8 cellular contexts compared by ENCODE assay signal in the genomic region with DNA sequence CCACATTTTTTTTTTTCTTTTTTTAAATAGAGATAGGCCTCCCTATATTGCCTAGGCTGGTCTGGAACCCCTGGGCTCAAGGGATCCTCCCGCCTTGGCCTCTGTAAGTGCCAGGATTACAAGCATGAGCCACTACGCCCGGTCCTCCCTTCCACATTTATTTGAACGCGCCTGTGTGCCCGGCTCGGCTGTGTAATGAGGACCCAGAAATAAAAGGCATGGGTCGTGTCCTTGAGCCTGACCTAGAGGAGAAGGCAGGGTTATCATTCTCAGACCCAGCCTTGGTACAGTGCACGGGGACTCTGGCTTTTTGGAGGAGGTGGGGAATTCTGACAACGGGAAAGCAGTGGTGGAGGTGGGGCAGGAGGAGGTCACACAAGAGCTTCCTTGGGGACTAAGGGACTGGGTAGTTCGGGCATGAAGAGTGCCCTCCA. TPM values are rescaled to one million over a fixed set of nuclear protein-coding genes. Genes with fewer than 3 reads are reported as not detected.
A peak's percentile ranks its signal among the peaks of the same experiment; 100 is the strongest.
DNase-seq lines count a peak whose midpoint lies in the region; ATAC-seq, FAIRE-seq and TF ChIP-seq lines count a peak whose summit lies in the region.

No MANE protein-coding gene starts in this region.

- WGBS in right cardiac atrium: 2% methylated on average over 11 of the region's 11 CpGs
- WGBS in psoas muscle, 3 donors: 2 to 6% (median 4%) methylated on average over 11 of the region's 11 CpGs
- 1% methylated on average over 11 of the region's 11 CpGs for WGBS in prostate gland

- no peak for TF ChIP-seq CTCF in RWPE2 (IDR thresholded peaks at IDR 0.05; ENCODE audit: poor library complexity, severe bottlenecking)
- TF ChIP-seq CTCF in psoas muscle (IDR thresholded peaks at IDR 0.05): no peak
- TF ChIP-seq CTCF in prostate gland (IDR thresholded peaks at IDR 0.05): no peak

- peak overlapping the region; percentile 84 for H3K4me3 ChIP-seq in right cardiac atrium (ENCODE audit: low read length)
- H3K4me3 ChIP-seq in RWPE2 (ENCODE audit: severe bottlenecking): peak overlapping the region; percentile 65
- H3K4me3 ChIP-seq in psoas muscle: peak overlapping the region; percentile 76
- peak overlapping the region in 1 of 2 donors; percentile 45 for H3K4me3 ChIP-seq in prostate gland

- H3K27me3 ChIP-seq in right cardiac atrium (ENCODE audit: control insufficient read depth, insufficient read depth) (no peaks in the 10 kb centered on the region), RWPE2 (ENCODE audit: insufficient read depth, poor library complexity, severe bottlenecking) (no peaks in the 10 kb centered on the region), psoas muscle (ENCODE audit: insufficient read depth in 3 of 3, low read length in 2 of 3) (no peaks in the 10 kb centered on the region), prostate gland (replicated peaks; ENCODE audit: insufficient read depth) (no peaks in the 10 kb centered on the region)

- no peaks in the 10 kb centered on the region for H3K4me1 ChIP-seq in right cardiac atrium (ENCODE audit: control insufficient read depth, insufficient read depth, low read length)
- peaks cover 7% of the 10 kb centered on the region for H3K4me1 ChIP-seq in RWPE2 (ENCODE audit: insufficient read depth, poor library complexity, severe bottlenecking)
- H3K4me1 ChIP-seq in psoas muscle: no peaks in the 10 kb centered on the region
- no peaks in the 10 kb centered on the region for H3K4me1 ChIP-seq in prostate gland (replicated peaks)

- TF ChIP-seq POLR2A in erythroblast (IDR thresholded peaks at IDR 0.05; ENCODE audit: low read length): no peak
- TF ChIP-seq POLR2A in prostate gland (IDR thresholded peaks at IDR 0.05): no peak

- intact Hi-C loops in right cardiac atrium (cut with DNase I): no loop called here
- intact Hi-C loops in left ventricle myocardium superior (cut with micrococcal nuclease): no loop called here
- intact Hi-C loops in psoas muscle (cut with DNase I): no loop called here
- intact Hi-C loops in prostate gland (cut with DNase I): no loop called here

- no peak for ATAC-seq in right cardiac atrium
- ATAC-seq in left ventricle myocardium superior: no peak
- ATAC-seq in RWPE2 (ENCODE audit: low read depth): no peak
- no peak for ATAC-seq in psoas muscle
- ATAC-seq in HG03460 (IDR thresholded peaks at IDR 0.05; ENCODE audit: unreplicated experiment): no peak

- H3K27ac ChIP-seq in right cardiac atrium (ENCODE audit: low read length): no peak overlapping the region
- peak overlapping the region; percentile 57 for H3K27ac ChIP-seq in RWPE2 (ENCODE audit: poor library complexity, severe bottlenecking)
- H3K27ac ChIP-seq in psoas muscle: no peak overlapping the region
- no peak overlapping the region for H3K27ac ChIP-seq in prostate gland

- no peaks in the 10 kb centered on the region for H3K9me3 ChIP-seq in right cardiac atrium (ENCODE audit: control insufficient read depth, low read length)
- no peaks in the 10 kb centered on the region for H3K9me3 ChIP-seq in RWPE2 (ENCODE audit: severe bottlenecking)
- no peaks in the 10 kb centered on the region for H3K9me3 ChIP-seq in psoas muscle
- no peaks in the 10 kb centered on the region for H3K9me3 ChIP-seq in prostate gland

- no peak for FAIRE-seq in GM19239 (lab: Jason Lieb, UNC)

- H3K36me3 ChIP-seq in RWPE2 (ENCODE audit: low read depth): no peaks in the 10 kb centered on the region
- H3K36me3 ChIP-seq in psoas muscle (ENCODE audit: insufficient read depth in 1 of 2, low read depth in 1 of 2): no peaks in the 10 kb centered on the region
- H3K36me3 ChIP-seq in prostate gland: no peaks in the 10 kb centered on the region

- no peak for DNase-seq in right cardiac atrium
- DNase-seq in left ventricle myocardium superior: no peak
- DNase-seq in RWPE2 (ENCODE audit: low spot score): no peak
- peak; percentile 52 to 67 for DNase-seq in erythroblast (lab: John Stamatoyannopoulos, UW)
- DNase-seq in psoas muscle: no peak
- DNase-seq in prostate gland (ENCODE audit: low spot score): no peak
- no peak for DNase-seq in GM19239 (ENCODE audit: insufficient read length, low spot score)

RNA-seq across cellular contexts. Expression of a gene that starts 0.8 kb away (rescaled TPM):
- 1 to 10 TPM in 2 of 4 donors, under 1 TPM in 2; 0.37 to 2.3 (median 1.1) TPM for total RNA-seq in right cardiac atrium
- 0.29 TPM for polyA plus RNA-seq in right cardiac atrium
- total RNA-seq in left ventricle myocardium superior: 0.47 TPM
- total RNA-seq in psoas muscle: 1 to 10 TPM in 1 of 4 donors, under 1 TPM in 3; 0.28 to 1.2 (median 0.43) TPM
- polyA plus RNA-seq in psoas muscle: 1 to 10 TPM in 1 of 3 donors, under 1 TPM in 2; 0.04 to 1.2 (median 0.74) TPM
- 10 to 100 TPM in 1 of 2 donors, 1 to 10 TPM in 1; 2.9 to 10.9 TPM for total RNA-seq in prostate gland

RNA-seq across cellular contexts. Expression of a gene that starts 52.4 kb away (rescaled TPM):
- total RNA-seq in right cardiac atrium (10 to 100 TPM; 15.7 to 35.1 (median 18.9) TPM), left ventricle myocardium superior (25.6 TPM), psoas muscle (100 to 1,000 TPM in 1 of 4 donors, 10 to 100 TPM in 3; 50.8 to 106 (median 63.3) TPM), prostate gland (10 to 100 TPM; 36.6 to 54.0 TPM)
- polyA plus RNA-seq in right cardiac atrium (4.7 TPM), psoas muscle (10 to 100 TPM in 1 of 3 donors, 1 to 10 TPM in 2; 7.2 to 27.9 (median 9.1) TPM)

Comparison
In these comparisons a context has a peak if more than half of its experiments do, and no peak if none do; other contexts are left out.
1. DNase-seq: peak in erythroblast (2 of 2); none in right cardiac atrium (0 of 3), left ventricle myocardium superior (single experiment), RWPE2 (single experiment), psoas muscle (0 of 2), prostate gland (single experiment) and GM19239 (single experiment).